15 cellular contexts compared by ENCODE assay signal in genomic region chr3:67662733-67663132, GRCh38. TPM values are rescaled to one million over a fixed set of nuclear protein-coding genes. Genes with fewer than 3 reads are reported as not detected.
DNase-seq lines count a peak whose midpoint lies in the region; ATAC-seq and TF ChIP-seq lines count a peak whose summit lies in the region.
"Had no signal": no experiment of that assay in that cellular context is flagged by ENCODE, and none has a peak within 500 bp of the region (broad histone marks: within the 10 kb centered on the region; RNA-seq: fewer than 3 reads in every experiment).

No MANE protein-coding gene starts in this region.

- peaks cover 20 to 22% of the 10 kb centered on the region in 2 donors for H3K4me1 Mint-ChIP-seq in natural killer cell
- peaks cover 11 to 13% of the 10 kb centered on the region in 2 donors for H3K4me1 Mint-ChIP-seq in natural killer cell treated with Interleukin-12 subunit alpha and Interleukin-12 subunit beta and Interleukin-15 and Interleukin-18, amount 100 ng/mL, for 72 hours (ENCODE audit: low read depth in 2 of 2)
- H3K4me1 Mint-ChIP-seq in T-cell: peaks cover 56 to 66% (median 64%) of the 10 kb centered on the region in 3 donors
- H3K4me1 Mint-ChIP-seq in stimulated activated naive CD8-positive, alpha-beta T cell treated with anti-CD3 and anti-CD28 coated beads, Interleukin-15, amount 100 ng/mL, for 72 hours: peaks cover 43% of the 10 kb centered on the region

- peak; percentile 46 to 77 (median 57) for ATAC-seq in natural killer cell
- no peak for ATAC-seq in natural killer cell treated with Interleukin-12 subunit alpha and Interleukin-12 subunit beta and Interleukin-15 and Interleukin-18, amount 100 ng/mL, for 72 hours
- peak; percentile 68 for ATAC-seq in HG02623 (IDR thresholded peaks at IDR 0.05; ENCODE audit: unreplicated experiment)
- peak; percentile 65 to 97 (median 88) for ATAC-seq in T-cell (replicated peaks in 1 of 4)
- ATAC-seq in stimulated activated naive CD8-positive, alpha-beta T cell treated with anti-CD3 and anti-CD28 coated beads, Interleukin-15, amount 100 ng/mL, for 72 hours: peak; percentile 85
- ATAC-seq in HG02571 (IDR thresholded peaks at IDR 0.05; ENCODE audit: unreplicated experiment): no peak
- no peak for ATAC-seq in gastroesophageal sphincter
- ATAC-seq: SK-N-SH treated with all-trans-retinoic acid at 6 μM for 48 hours had no signal

- H3K27me3 Mint-ChIP-seq in natural killer cell (ENCODE audit: low read depth in 2 of 2): peaks cover 0 to 12% of the 10 kb centered on the region in 2 donors
- H3K27me3 Mint-ChIP-seq in natural killer cell treated with Interleukin-12 subunit alpha and Interleukin-12 subunit beta and Interleukin-15 and Interleukin-18, amount 100 ng/mL, for 72 hours: peaks cover 0 to 9% of the 10 kb centered on the region in 2 donors
- H3K27me3 Mint-ChIP-seq in T-cell: no peaks in the 10 kb centered on the region
- H3K27me3 Mint-ChIP-seq in stimulated activated naive CD8-positive, alpha-beta T cell treated with anti-CD3 and anti-CD28 coated beads, Interleukin-15, amount 100 ng/mL, for 72 hours: no peaks in the 10 kb centered on the region

- POLR2A ChIA-PET in T-cell (lab: Charles Lee): no interaction called here

- H3K36me3 Mint-ChIP-seq in natural killer cell: no peaks in the 10 kb centered on the region
- H3K36me3 Mint-ChIP-seq in natural killer cell treated with Interleukin-12 subunit alpha and Interleukin-12 subunit beta and Interleukin-15 and Interleukin-18, amount 100 ng/mL, for 72 hours: peaks cover 11% of the 10 kb centered on the region
- H3K36me3 Mint-ChIP-seq in T-cell: no peaks in the 10 kb centered on the region

- TF ChIP-seq EP300 in gastroesophageal sphincter (IDR thresholded peaks at IDR 0.05): no peak

- peaks cover 0 to 5% (median 0%) of the 10 kb centered on the region in 3 donors for H3K4me1 ChIP-seq in gastroesophageal sphincter

- intact Hi-C loops in natural killer cell (cut with micrococcal nuclease): no loop called here

- no peaks in the 10 kb centered on the region for H3K36me3 ChIP-seq in gastroesophageal sphincter

- H3K4me3 Mint-ChIP-seq in natural killer cell (no peak overlapping the region), T-cell (peak overlapping the region in 1 of 3 donors; percentile 42)
- H3K4me3 Mint-ChIP-seq in natural killer cell treated with Interleukin-12 subunit alpha and Interleukin-12 subunit beta and Interleukin-15 and Interleukin-18, amount 100 ng/mL, for 72 hours: no peak overlapping the region
- H3K4me3 Mint-ChIP-seq in stimulated activated naive CD8-positive, alpha-beta T cell treated with anti-CD3 and anti-CD28 coated beads, Interleukin-15, amount 100 ng/mL, for 72 hours: no peak overlapping the region

- H3K27ac Mint-ChIP-seq in natural killer cell (no peak overlapping the region), T-cell (peak overlapping the region; percentile 71 to 86)
- no peak overlapping the region for H3K27ac Mint-ChIP-seq in natural killer cell treated with Interleukin-12 subunit alpha and Interleukin-12 subunit beta and Interleukin-15 and Interleukin-18, amount 100 ng/mL, for 72 hours
- no peak overlapping the region for H3K27ac Mint-ChIP-seq in stimulated activated naive CD8-positive, alpha-beta T cell treated with anti-CD3 and anti-CD28 coated beads, Interleukin-15, amount 100 ng/mL, for 72 hours

- CTCF ChIA-PET in T-cell (lab: Charles Lee): no interaction called here

- H3K9me3 ChIP-seq in gastroesophageal sphincter: no peaks in the 10 kb centered on the region

- no peak for TF ChIP-seq CTCF in natural killer cell (IDR thresholded peaks at IDR 0.05)
- no peak for TF ChIP-seq CTCF in gastroesophageal sphincter (IDR thresholded peaks at IDR 0.05)

- no peak for TF ChIP-seq POLR2A in gastroesophageal sphincter (IDR thresholded peaks at IDR 0.05)

- H3K27me3 ChIP-seq in gastroesophageal sphincter: no peaks in the 10 kb centered on the region

- H3K9me3 Mint-ChIP-seq in natural killer cell (peaks cover under 1 to 3% of the 10 kb centered on the region in 2 donors), T-cell (peaks cover 0 to 4% (median under 1%) of the 10 kb centered on the region in 3 donors)
- peaks cover 4% of the 10 kb centered on the region for H3K9me3 Mint-ChIP-seq in natural killer cell treated with Interleukin-12 subunit alpha and Interleukin-12 subunit beta and Interleukin-15 and Interleukin-18, amount 100 ng/mL, for 72 hours
- H3K9me3 Mint-ChIP-seq in stimulated activated naive CD8-positive, alpha-beta T cell treated with anti-CD3 and anti-CD28 coated beads, Interleukin-15, amount 100 ng/mL, for 72 hours: peaks cover 11 to 16% of the 10 kb centered on the region in 2 donors

- H3K27ac ChIP-seq in gastroesophageal sphincter: no peak overlapping the region
- H3K27ac ChIP-seq: epithelial cell of prostate, VCaP had no signal

- no peak overlapping the region for H3K4me3 ChIP-seq in gastroesophageal sphincter

- 92 to 95% methylated on average over 2 to 3 of the region's 3 CpGs for WGBS in gastroesophageal sphincter (ENCODE audit: low coverage in 1 of 2), 2 donors

- DNase-seq in natural killer cell: no peak
- no peak for DNase-seq in natural killer cell treated with Interleukin-12 subunit alpha and Interleukin-12 subunit beta and Interleukin-15 and Interleukin-18, amount 100 ng/mL, for 72 hours (ENCODE audit: low spot score)
- DNase-seq in T-cell: peak in 22 of 34 experiments; percentile 1 to 50 (median 28)
- DNase-seq in stimulated activated naive CD8-positive, alpha-beta T cell treated with anti-CD3 and anti-CD28 coated beads, Interleukin-15, amount 100 ng/mL, for 72 hours: no peak
- no peak for DNase-seq in NCI-H69 (lab: John Stamatoyannopoulos, UW)
- DNase-seq: activated CD8-positive, alpha-beta memory T cell treated with anti-CD3 and anti-CD28 coated beads, Interleukin-2, amount 50 U/mL, for 4 hours; caudate nucleus; Karpas-422; mammary epithelial cell had no signal

RNA-seq across cellular contexts. Expression of gene SUCLG2, which starts 8.3 kb away (rescaled TPM):
- total RNA-seq in natural killer cell (10 to 100 TPM; 43.6 to 55.8 (median 49.9) TPM), T-cell (10 to 100 TPM; 45.6 to 65.9 (median 49.5) TPM), gastroesophageal sphincter (10 to 100 TPM; 53.3 to 79.4 (median 69.8) TPM)
- total RNA-seq in natural killer cell treated with Interleukin-12 subunit alpha and Interleukin-12 subunit beta and Interleukin-15 and Interleukin-18, amount 100 ng/mL, for 72 hours: 10 to 100 TPM; 18.9 to 28.2 TPM

Comparison
In these comparisons a context has a peak if more than half of its experiments do, and no peak if none do; other contexts are left out.
1. ATAC-seq: peak in natural killer cell (3 of 3), HG02623 (single experiment), T-cell (4 of 4) and stimulated activated naive CD8-positive, alpha-beta T cell treated with anti-CD3 and anti-CD28 coated beads, Interleukin-15, amount 100 ng/mL, for 72 hours (single experiment); none in natural killer cell treated with Interleukin-12 subunit alpha and Interleukin-12 subunit beta and Interleukin-15 and Interleukin-18, amount 100 ng/mL, for 72 hours (0 of 2), HG02571 (single experiment) and gastroesophageal sphincter (single experiment).
2. DNase-seq: peak in T-cell (22 of 34); none in natural killer cell (single experiment), natural killer cell treated with Interleukin-12 subunit alpha and Interleukin-12 subunit beta and Interleukin-15 and Interleukin-18, amount 100 ng/mL, for 72 hours (single experiment), stimulated activated naive CD8-positive, alpha-beta T cell treated with anti-CD3 and anti-CD28 coated beads, Interleukin-15, amount 100 ng/mL, for 72 hours (0 of 2) and NCI-H69 (single experiment).
3. H3K27ac Mint-ChIP-seq: peak in T-cell (2 of 2); none in natural killer cell (0 of 2), natural killer cell treated with Interleukin-12 subunit alpha and Interleukin-12 subunit beta and Interleukin-15 and Interleukin-18, amount 100 ng/mL, for 72 hours (0 of 2) and stimulated activated naive CD8-positive, alpha-beta T cell treated with anti-CD3 and anti-CD28 coated beads, Interleukin-15, amount 100 ng/mL, for 72 hours (0 of 2).